Comparison of ENCODE assay signal across 11 cellular contexts in genomic region chr20:39299783-39300182, GRCh38.
"Had no signal": no experiment of that assay in that cellular context is flagged by ENCODE, and none has a peak within 500 bp of the region (broad histone marks: within the 10 kb centered on the region; RNA-seq: fewer than 3 reads in every experiment).

No MANE protein-coding gene starts in this region.

- H3K4me1 ChIP-seq: HAP-1 had no signal

- ATAC-seq: GM23338, HCT116 had no signal

- H3K9ac ChIP-seq: GM23248 had no signal

- H2AFZ ChIP-seq: GM23248, GM23338 had no signal

- H3K36me3 ChIP-seq: HAP-1 had no signal

- H3K4me3 ChIP-seq: GM23248, GM23338, HAP-1 had no signal

- H3K27ac ChIP-seq: GM23248 had no signal

- H3K9me3 ChIP-seq: HAP-1 had no signal

- FAIRE-seq: H1, H54 had no signal

- DNase-seq: GM23248, GOT3, H7, H9, HCEC 1CT, HFFc6 had no signal

- H3K4me2 ChIP-seq: GM23338 had no signal
